Comparison of ENCODE assay signal across 1 cellular context in the genomic region with DNA sequence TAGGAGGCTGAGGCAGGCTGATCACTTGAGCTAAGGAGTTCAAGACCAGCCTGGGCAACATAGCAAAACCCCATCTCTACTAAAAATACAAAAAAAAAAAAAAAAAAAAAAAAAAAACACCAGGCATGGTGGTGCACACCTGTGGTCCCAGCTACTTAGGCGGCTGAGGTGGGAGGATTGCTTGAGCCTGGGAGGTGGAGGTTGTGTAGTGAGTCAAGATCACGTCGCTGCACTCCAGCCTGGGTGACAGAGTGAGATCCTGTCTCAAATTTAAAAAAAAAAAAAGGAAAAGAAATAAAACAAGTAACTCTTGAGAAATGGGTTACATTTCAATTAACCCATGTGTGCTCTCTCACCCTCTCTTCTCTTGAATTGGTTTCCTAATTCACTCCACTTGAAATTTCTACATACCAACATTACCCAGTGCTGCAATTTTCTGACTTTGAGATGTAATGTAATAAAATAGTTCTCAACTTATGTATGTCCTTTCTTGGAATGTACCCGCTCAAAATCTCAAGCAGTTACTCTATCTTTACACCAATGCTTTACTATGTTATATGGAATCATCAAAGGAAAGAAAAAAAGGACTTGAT.
TF ChIP-seq lines count a peak whose summit lies in the region.

No MANE protein-coding gene starts in this region.

TF ChIP-seq in WTC11, 78 proteins besides CTCF, POLR2A, EP300 and RAD21 (continued from another document):
- TF ChIP-seq IRF1 (CRISPR knock-in tag; IDR thresholded peaks at IDR 0.05) = no peak
- no peak for TF ChIP-seq ZNF121 (CRISPR knock-in tag; IDR thresholded peaks at IDR 0.05)
